ENCODE assay signal across 9 cellular contexts in the genomic region with DNA sequence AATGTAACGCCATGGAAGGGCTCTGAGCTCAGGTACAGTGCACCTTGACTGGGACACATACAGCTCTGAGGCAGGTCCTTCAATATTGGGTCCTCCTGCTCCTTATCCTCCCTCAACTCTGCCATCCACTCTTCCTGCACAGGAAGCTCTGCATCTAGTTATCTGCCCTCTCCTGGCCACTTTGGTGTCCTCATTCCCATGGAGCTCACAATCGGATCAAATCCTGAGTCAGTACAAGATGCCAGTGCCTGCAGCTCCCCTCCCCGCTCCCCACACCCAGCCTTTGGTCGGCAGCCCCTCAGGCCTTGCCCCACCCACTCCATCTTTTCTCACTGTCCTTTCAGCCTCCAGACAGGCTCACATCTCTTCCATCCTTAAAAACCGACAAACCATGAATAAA. TPM values are rescaled to one million over a fixed set of nuclear protein-coding genes. Genes with fewer than 3 reads are reported as not detected.
A peak's percentile ranks its signal among the peaks of the same experiment; 100 is the strongest.
DNase-seq lines count a peak whose midpoint lies in the region; ATAC-seq and TF ChIP-seq lines count a peak whose summit lies in the region.
"Had no signal": no experiment of that assay in that cellular context is flagged by ENCODE, and none has a peak within 500 bp of the region (broad histone marks: within the 10 kb centered on the region; RNA-seq: fewer than 3 reads in every experiment).

No MANE protein-coding gene starts in this region.

- H3K79me2 ChIP-seq in hepatocyte: peaks cover 12% of the 10 kb centered on the region

- no peak overlapping the region for H2AFZ ChIP-seq in hepatocyte

- H3K36me3 ChIP-seq in hepatocyte (replicated peaks; ENCODE audit: insufficient read depth, low read depth) (no peaks in the 10 kb centered on the region), transverse colon (no peaks in the 10 kb centered on the region)

- peak; percentile 9 for TF ChIP-seq CTCF in hepatocyte (IDR thresholded peaks at IDR 0.05; ENCODE audit: poor library complexity)
- TF ChIP-seq CTCF in transverse colon (IDR thresholded peaks at IDR 0.05): peak in 4 of 5 experiments; percentile 14 to 35 (median 28)

- H3K9me2 ChIP-seq in hepatocyte (replicated peaks; ENCODE audit: insufficient read depth): no peaks in the 10 kb centered on the region

- no peaks in the 10 kb centered on the region for H3K9me3 ChIP-seq in hepatocyte (ENCODE audit: low read depth)
- H3K9me3 ChIP-seq in transverse colon: no peaks in the 10 kb centered on the region
- H3K9me3 ChIP-seq: Caco-2 had no signal

- 75% methylated on average over 5 of the region's 5 CpGs for WGBS in hepatocyte (ENCODE audit: low lambda C conversion rate, missing lambda C conversion rate)
- WGBS in transverse colon (ENCODE audit: low coverage in 1 of 2), 2 donors: 80 to 82% methylated on average over 4 to 5 of the region's 5 CpGs

- DNase-seq in activated effector memory CD4-positive, alpha-beta T cell treated with anti-CD3 and anti-CD28 coated beads, Interleukin-2, amount 50 U/mL, for 16 hours: peak; percentile 30
- no peak for DNase-seq in activated effector memory CD4-positive, alpha-beta T cell treated with Interleukin-2 at 50 U/mL for 16 hours
- DNase-seq in SK-MEL-5 (ENCODE audit: low read depth, low spot score): peak; percentile 75
- no peak for DNase-seq in hepatocyte (ENCODE audit: low spot score)
- no peak for DNase-seq in transverse colon
- DNase-seq in activated T-cell treated with anti-CD3 and anti-CD28 coated beads, Interleukin-2, amount 50 U/mL, for 48 hours: no peak
- no peak for DNase-seq in NCI-H1694 treated with DMSO at 0.1 percent for 48 hours (lab: John Stamatoyannopoulos, UW)

- TF ChIP-seq POLR2A in transverse colon (IDR thresholded peaks at IDR 0.05): no peak

- H3K27ac ChIP-seq in hepatocyte (no peak overlapping the region), transverse colon (no peak overlapping the region)

- no peaks in the 10 kb centered on the region for H4K20me1 ChIP-seq in hepatocyte (ENCODE audit: insufficient read depth, poor library complexity, severe bottlenecking)

- H3K4me1 ChIP-seq in hepatocyte (ENCODE audit: insufficient read depth) (peaks cover 7% of the 10 kb centered on the region), transverse colon (peaks cover 20 to 61% (median 45%) of the 10 kb centered on the region in 4 donors)
- H3K4me1 ChIP-seq: Caco-2 had no signal

- intact Hi-C loops in transverse colon (cut with DNase I; ENCODE audit: low total_unique reads): loop anchor here (5.0 kb wide), 1 partner anchor 52 kb away; no protein-coding TSS in a partner anchor

- no peak overlapping the region for H3K4me2 ChIP-seq in hepatocyte

- H3K27me3 ChIP-seq in hepatocyte: no peaks in the 10 kb centered on the region
- H3K27me3 ChIP-seq in transverse colon: no peaks in the 10 kb centered on the region

- H3K4me3 ChIP-seq in hepatocyte (no peak overlapping the region), transverse colon (no peak overlapping the region)

- no peak for ATAC-seq in HG02981 (IDR thresholded peaks at IDR 0.05; ENCODE audit: unreplicated experiment)

- in situ Hi-C loops in SK-MEL-5 (cut with HindIII; ENCODE audit: low pct_unique_long_range_greater_than_20kb, low sequenced_read_pairs): no loop called here
- in situ Hi-C loops in transverse colon (cut with MboI; ENCODE audit: low pct_ligation_motif_present in 1 of 4, low pct_unique_long_range_greater_than_20kb in 1 of 4, low sequenced_read_pairs in 3 of 4): no loop called here

- no peak for TF ChIP-seq EP300 in transverse colon (IDR thresholded peaks at IDR 0.05; ENCODE audit: low read depth)

RNA-seq across cellular contexts. Expression of a gene that starts 58.0 kb away (rescaled TPM):
- total RNA-seq in SK-MEL-5 (2014; rRNA removed; shearing (Covaris generic)): 38.1 and 47.3 TPM in 2 replicates
- 27.7 and 33.9 TPM in 2 replicates for polyA plus RNA-seq in SK-MEL-5 (2015; cell fraction: cytosol; rRNA removed)
- polyA plus RNA-seq in SK-MEL-5 (2015; cell fraction: nucleus; rRNA removed): 30.4 and 49.5 TPM in 2 replicates
- total RNA-seq in hepatocyte (42.7 and 49.0 TPM in 2 replicates), transverse colon (100 to 1,000 TPM in 3 of 4 donors, 10 to 100 TPM in 1; 98.5 to 147 (median 122) TPM)
- polyA plus RNA-seq in hepatocyte: 64.1 and 81.4 TPM in 2 replicates

Comparison
In these comparisons a context has a peak if more than half of its experiments do, and no peak if none do; other contexts are left out.
1. DNase-seq: peak in activated effector memory CD4-positive, alpha-beta T cell treated with anti-CD3 and anti-CD28 coated beads, Interleukin-2, amount 50 U/mL, for 16 hours (single experiment) and SK-MEL-5 (single experiment); none in activated effector memory CD4-positive, alpha-beta T cell treated with Interleukin-2 at 50 U/mL for 16 hours (single experiment), hepatocyte (single experiment), transverse colon (single experiment), activated T-cell treated with anti-CD3 and anti-CD28 coated beads, Interleukin-2, amount 50 U/mL, for 48 hours (0 of 2) and NCI-H1694 treated with DMSO at 0.1 percent for 48 hours (single experiment).